In genomic region chr1:202880961-202881460, GRCh38 we compare ENCODE assay signal across 20 cellular contexts. TPM values are rescaled to one million over a fixed set of nuclear protein-coding genes. Genes with fewer than 3 reads are reported as not detected.
A peak's percentile ranks its signal among the peaks of the same experiment; 100 is the strongest.
DNase-seq lines count a peak whose midpoint lies in the region; ATAC-seq, FAIRE-seq and TF ChIP-seq lines count a peak whose summit lies in the region.
"Had no signal": no experiment of that assay in that cellular context is flagged by ENCODE, and none has a peak within 500 bp of the region (broad histone marks: within the 10 kb centered on the region; RNA-seq: fewer than 3 reads in every experiment).

No MANE protein-coding gene starts in this region.

- H2BK120ac ChIP-seq in trophoblast cell (ENCODE audit: insufficient read depth, low read length, poor library complexity), result no peak overlapping the region

- ATAC-seq in T-helper 17 cell, result no peak
- no peak for ATAC-seq in central memory CD8-positive, alpha-beta T cell (replicated peaks; ENCODE audit: extremely low read depth, poor library complexity, severe bottlenecking)
- ATAC-seq: CD8-positive, alpha-beta T cell; GM12878; GM23338; HCT116 had no signal

- peaks cover 7% of the 10 kb centered on the region for H3K36me3 Mint-ChIP-seq in T-helper 17 cell (ENCODE audit: low read depth)
- peaks cover 16% of the 10 kb centered on the region for H3K36me3 Mint-ChIP-seq in central memory CD8-positive, alpha-beta T cell (ENCODE audit: insufficient read depth)

- H3K9me3 ChIP-seq in T-helper 17 cell (ENCODE audit: control insufficient read depth, low read length, poor library complexity, severe bottlenecking) (no peaks in the 10 kb centered on the region), trophoblast cell (ENCODE audit: insufficient read depth, low read depth, low read length) (no peaks in the 10 kb centered on the region)
- H3K9me3 ChIP-seq: Caco-2 had no signal

- no peaks in the 10 kb centered on the region for H3K9me3 Mint-ChIP-seq in central memory CD8-positive, alpha-beta T cell
- H3K9me3 Mint-ChIP-seq: CD4-positive, CD25-positive, alpha-beta regulatory T cell; CD8-positive, alpha-beta T cell; GM23338; H9 had no signal

- H2AK5ac ChIP-seq in trophoblast cell (ENCODE audit: low read length), result no peak overlapping the region

- no peak overlapping the region for H3K14ac ChIP-seq in trophoblast cell (ENCODE audit: low read length)

- H3K9ac ChIP-seq in trophoblast cell (ENCODE audit: low read length), result no peak overlapping the region

- no peak for DNase-seq in T-helper 17 cell
- no peak for DNase-seq in central memory CD8-positive, alpha-beta T cell (ENCODE audit: low spot score in 2 of 2)
- DNase-seq in trophoblast cell, result no peak
- no peak for DNase-seq in D341Med (ENCODE audit: low spot score)
- no peak for DNase-seq in MV-4-11 (lab: John Stamatoyannopoulos, UW)
- DNase-seq in GM12891 (ENCODE audit: insufficient read length, low spot score), result no peak
- DNase-seq: Caco-2; CD4-positive, CD25-positive, alpha-beta regulatory T cell; CD8-positive, alpha-beta T cell; DMS 273 treated with DMSO at 0.1 percent for 48 hours; DMS79; EL; GDM1; H9 had no signal

- H3K4me3 ChIP-seq in trophoblast cell (ENCODE audit: low read depth, low read length), result peak overlapping the region; percentile 13
- H3K4me3 ChIP-seq: GM12878, GM23338 had no signal

- H3K79me1 ChIP-seq in trophoblast cell (ENCODE audit: low read length), result no peaks in the 10 kb centered on the region

- H3K4me2 ChIP-seq in trophoblast cell (ENCODE audit: low read length), result no peak overlapping the region
- H3K4me2 ChIP-seq: GM23338 had no signal

- no peaks in the 10 kb centered on the region for H3K27me3 ChIP-seq in trophoblast cell (ENCODE audit: insufficient read depth, low read length)

- no peak overlapping the region for H3K27ac ChIP-seq in trophoblast cell (ENCODE audit: low read depth, low read length)
- H3K27ac ChIP-seq: C4-2B had no signal

- TF ChIP-seq POLR2A in GM12891 (IDR thresholded peaks at IDR 0.05; ENCODE audit: low read depth, low read length), result no peak

- H3K79me2 ChIP-seq in trophoblast cell (ENCODE audit: control insufficient read depth, insufficient read depth, low read length, poor library complexity), result no peaks in the 10 kb centered on the region

- no peak overlapping the region for H3K23ac ChIP-seq in trophoblast cell (ENCODE audit: low read length)

- H4K12ac ChIP-seq in trophoblast cell (ENCODE audit: low read depth, low read length), result no peak overlapping the region

- peaks cover 14% of the 10 kb centered on the region for H3K4me1 Mint-ChIP-seq in T-helper 17 cell
- peaks cover 22% of the 10 kb centered on the region for H3K4me1 Mint-ChIP-seq in central memory CD8-positive, alpha-beta T cell

- no peak overlapping the region for H2AFZ ChIP-seq in trophoblast cell (ENCODE audit: insufficient read depth, low read length, poor library complexity)
- H2AFZ ChIP-seq: GM23338 had no signal

- no peak overlapping the region for H3K4me3 Mint-ChIP-seq in T-helper 17 cell
- H3K4me3 Mint-ChIP-seq in central memory CD8-positive, alpha-beta T cell, result no peak overlapping the region
- H3K4me3 Mint-ChIP-seq: CD8-positive, alpha-beta T cell; GM23338; H9 had no signal

- H3K27me3 Mint-ChIP-seq in T-helper 17 cell, result no peaks in the 10 kb centered on the region
- no peaks in the 10 kb centered on the region for H3K27me3 Mint-ChIP-seq in central memory CD8-positive, alpha-beta T cell
- H3K27me3 Mint-ChIP-seq: CD4-positive, CD25-positive, alpha-beta regulatory T cell had no signal

- H4K91ac ChIP-seq in trophoblast cell (ENCODE audit: low read depth, low read length), result no peak overlapping the region

- no peak for FAIRE-seq in GM12891 (lab: Jason Lieb, UNC)
- FAIRE-seq: D721Med, GM12878, GM18507 had no signal

- no peak overlapping the region for H2BK5ac ChIP-seq in trophoblast cell (ENCODE audit: low read depth, low read length, poor library complexity)

- no peak overlapping the region for H4K8ac ChIP-seq in trophoblast cell (ENCODE audit: low read depth, low read length)

- WGBS in trophoblast cell (ENCODE audit: extremely low coverage, insufficient coverage, insufficient read length), result no CpG with 5 or more reads among the region's 10 CpGs

- H3K27ac Mint-ChIP-seq in T-helper 17 cell, result peak overlapping the region; percentile 72
- peak overlapping the region; percentile 29 for H3K27ac Mint-ChIP-seq in central memory CD8-positive, alpha-beta T cell (ENCODE audit: low read depth)
- H3K27ac Mint-ChIP-seq: CD4-positive, CD25-positive, alpha-beta regulatory T cell; GM23338 had no signal

- no peak overlapping the region for H3K4ac ChIP-seq in trophoblast cell (ENCODE audit: low read depth, low read length)

- no peaks in the 10 kb centered on the region for H3K4me1 ChIP-seq in trophoblast cell (ENCODE audit: control insufficient read depth in 1 of 2, insufficient read depth in 2 of 2, low read length in 2 of 2)
- H3K4me1 ChIP-seq: Caco-2 had no signal

- peaks cover 10 to 18% of the 10 kb centered on the region in 2 experiments for H3K36me3 ChIP-seq in trophoblast cell (ENCODE audit: control insufficient read depth in 1 of 2, insufficient read depth in 2 of 2, low read length in 2 of 2)

- H3K18ac ChIP-seq in trophoblast cell (ENCODE audit: low read length), result no peak overlapping the region

- no peak overlapping the region for H2BK12ac ChIP-seq in trophoblast cell (ENCODE audit: low read length)

TF ChIP-seq in GM12891, 5 proteins besides CTCF, POLR2A, EP300 and RAD21:
- TF ChIP-seq SPI1 (IDR thresholded peaks at IDR 0.05; ENCODE audit: low read depth, low read length) (no peak), POU2F2 (IDR thresholded peaks at IDR 0.05; ENCODE audit: low read depth, low read length) (no peak), POLR2AphosphoS5 (IDR thresholded peaks at IDR 0.05; ENCODE audit: low read depth, low read length) (no peak), PAX5 (IDR thresholded peaks at IDR 0.05; ENCODE audit: insufficient read depth, low read length, severe bottlenecking) (no peak), TAF1 (IDR thresholded peaks at IDR 0.05; ENCODE audit: low read depth, low read length) (no peak)

RNA-seq across cellular contexts. Expression of gene RABIF, which starts 7.9 kb away (rescaled TPM):
- total RNA-seq in T-helper 17 cell, result 10 to 100 TPM; 10.3 to 11.1 TPM
- 11.9 and 12.6 TPM in 2 replicates for polyA plus RNA-seq in trophoblast cell (2013)
- polyA plus RNA-seq in GM12891 (2012; ENCODE audit: low read depth, missing spikeins), result 7.5 TPM

RNA-seq across cellular contexts. Expression of gene KLHL12, which starts 46.0 kb away (rescaled TPM):
- 10 to 100 TPM; 16.7 to 21.1 TPM for total RNA-seq in T-helper 17 cell
- 9.7 and 10.1 TPM in 2 replicates for polyA plus RNA-seq in trophoblast cell (2013)
- polyA plus RNA-seq in GM12891 (2012; ENCODE audit: low read depth, missing spikeins), result 24.4 TPM
